Comparison of ENCODE assay signal across 24 cellular contexts in the genomic region with DNA sequence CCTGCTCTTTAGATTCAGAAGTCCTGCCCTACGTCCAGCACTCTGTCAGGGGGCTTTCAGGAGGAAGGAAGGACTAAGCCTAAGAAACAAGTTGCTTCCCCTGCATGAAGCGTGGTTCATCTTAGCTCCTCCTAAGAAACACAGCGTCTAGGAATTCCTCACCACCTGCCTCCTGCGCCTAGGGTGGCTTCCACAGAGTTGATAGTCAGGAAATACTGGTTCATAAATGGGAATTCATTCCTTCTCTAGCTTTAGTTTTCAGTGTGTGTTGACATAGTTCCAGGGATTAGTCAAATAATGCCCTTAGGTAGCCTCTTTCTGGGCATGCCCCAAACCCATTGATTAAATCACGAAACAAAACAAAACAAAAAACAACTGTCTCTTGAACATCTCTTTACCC. TPM values are rescaled to one million over a fixed set of nuclear protein-coding genes. Genes with fewer than 3 reads are reported as not detected.
DNase-seq lines count a peak whose midpoint lies in the region; ATAC-seq, FAIRE-seq and TF ChIP-seq lines count a peak whose summit lies in the region.
"Had no signal": no experiment of that assay in that cellular context is flagged by ENCODE, and none has a peak within 500 bp of the region (broad histone marks: within the 10 kb centered on the region; RNA-seq: fewer than 3 reads in every experiment).

No MANE protein-coding gene starts in this region.

- no peak overlapping the region for H4K8ac ChIP-seq in trophoblast cell (ENCODE audit: low read depth, low read length)

- no peak overlapping the region for H2BK120ac ChIP-seq in trophoblast cell (ENCODE audit: insufficient read depth, low read length, poor library complexity)

- no peak overlapping the region for H3K27ac ChIP-seq in astrocyte (ENCODE audit: low read depth, low read length)
- H3K27ac ChIP-seq in trophoblast cell (ENCODE audit: low read depth, low read length): no peak overlapping the region

- no peak overlapping the region for H3K4me3 ChIP-seq in astrocyte (ENCODE audit: insufficient read depth, low read depth, low read length)
- H3K4me3 ChIP-seq in trophoblast cell (ENCODE audit: low read depth, low read length): no peak overlapping the region
- H3K4me3 ChIP-seq: GM12878 had no signal

- H3K9ac ChIP-seq in astrocyte (ENCODE audit: low read length): no peak overlapping the region
- no peak overlapping the region for H3K9ac ChIP-seq in trophoblast cell (ENCODE audit: low read length)

- no peak overlapping the region for H3K18ac ChIP-seq in trophoblast cell (ENCODE audit: low read length)

- H3K27me3 Mint-ChIP-seq in astrocyte (ENCODE audit: low read depth, unreplicated experiment): peaks cover 12% of the 10 kb centered on the region
- H3K27me3 Mint-ChIP-seq in nephron (ENCODE audit: low read depth): peaks cover 54% of the 10 kb centered on the region
- H3K27me3 Mint-ChIP-seq: CD4-positive, CD25-positive, alpha-beta regulatory T cell had no signal

- no peak overlapping the region for H2BK5ac ChIP-seq in trophoblast cell (ENCODE audit: low read depth, low read length, poor library complexity)

- TF ChIP-seq CTCF in astrocyte (IDR thresholded peaks at IDR 0.05; ENCODE audit: insufficient read depth, low read depth, low read length) (no peak), nephron (IDR thresholded peaks at IDR 0.05; ENCODE audit: unreplicated experiment in 3 of 3) (no peak)

- H3K27ac Mint-ChIP-seq in astrocyte (ENCODE audit: unreplicated experiment) (no peak overlapping the region), nephron (no peak overlapping the region)
- H3K27ac Mint-ChIP-seq: CD4-positive, CD25-positive, alpha-beta regulatory T cell; CD8-positive, alpha-beta memory T cell; GM23338; IgD-negative memory B cell had no signal

- H2AFZ ChIP-seq in astrocyte (ENCODE audit: low read depth, low read length) (no peak overlapping the region), trophoblast cell (ENCODE audit: insufficient read depth, low read length, poor library complexity) (no peak overlapping the region)
- H2AFZ ChIP-seq: GM23338 had no signal

- H3K79me1 ChIP-seq in trophoblast cell (ENCODE audit: low read length): peaks cover 20% of the 10 kb centered on the region

- H3K4me1 ChIP-seq in astrocyte (ENCODE audit: insufficient read depth, low read length) (peaks cover 2% of the 10 kb centered on the region), trophoblast cell (ENCODE audit: control insufficient read depth in 1 of 2, insufficient read depth in 2 of 2, low read length in 2 of 2) (peaks cover 0 to 4% of the 10 kb centered on the region in 2 experiments)
- H3K4me1 ChIP-seq: BE2C had no signal

- no CpG with 5 or more reads among the region's 5 CpGs for WGBS in trophoblast cell (ENCODE audit: extremely low coverage, insufficient coverage, insufficient read length)

- H3K4ac ChIP-seq in trophoblast cell (ENCODE audit: low read depth, low read length): no peak overlapping the region

- FAIRE-seq in astrocyte (lab: Jason Lieb, UNC): peak; percentile 70
- FAIRE-seq: GM12878, GM19239, H54, HepG2 had no signal

- H4K20me1 ChIP-seq in astrocyte (ENCODE audit: insufficient read depth, low read length): no peaks in the 10 kb centered on the region

- no peak overlapping the region for H2AK5ac ChIP-seq in trophoblast cell (ENCODE audit: low read length)

- H4K12ac ChIP-seq in trophoblast cell (ENCODE audit: low read depth, low read length): no peak overlapping the region

- no peak overlapping the region for H3K14ac ChIP-seq in trophoblast cell (ENCODE audit: low read length)

- ATAC-seq in esophagus mucosa (peak; percentile 64), GM21423 (IDR thresholded peaks at IDR 0.05; ENCODE audit: unreplicated experiment) (no peak)
- ATAC-seq: GM12878, GM23338, HepG2 had no signal

- H3K4me3 Mint-ChIP-seq in astrocyte (ENCODE audit: unreplicated experiment) (no peak overlapping the region), nephron (peak overlapping the region; percentile 85 to 88 (median 87))
- H3K4me3 Mint-ChIP-seq: CD4-positive, CD25-positive, alpha-beta regulatory T cell; CD8-positive, alpha-beta memory T cell; IgD-negative memory B cell had no signal

- no peak overlapping the region for H3K23ac ChIP-seq in trophoblast cell (ENCODE audit: low read length)

- DNase-seq in astrocyte (ENCODE audit: low read depth): no peak
- DNase-seq in trophoblast cell: peak; percentile 66 to 85
- no peak for DNase-seq in stimulated activated CD4-positive, alpha-beta T cell treated with anti-CD3 and anti-CD28 coated beads, Interleukin-4, amount 100 ng/mL, for 1 hour
- no peak for DNase-seq in central memory CD4-positive, alpha-beta T cell
- DNase-seq: BE2C; C1 segment of cervical spinal cord; CD4-positive, CD25-positive, alpha-beta regulatory T cell; CD8-positive, alpha-beta memory T cell; COR-L47; DMS 273 treated with DMSO at 0.1 percent for 48 hours; DMS53; DND-41; EL; HCEC 1CT had no signal

- H3K4me1 Mint-ChIP-seq in astrocyte (ENCODE audit: low read depth, unreplicated experiment): no peaks in the 10 kb centered on the region
- H3K4me1 Mint-ChIP-seq in nephron: peaks cover 36% of the 10 kb centered on the region
- H3K4me1 Mint-ChIP-seq: CD4-positive, CD25-positive, alpha-beta regulatory T cell; CD8-positive, alpha-beta memory T cell; IgD-negative memory B cell had no signal

- peaks cover 6% of the 10 kb centered on the region for H3K9me3 Mint-ChIP-seq in astrocyte (ENCODE audit: unreplicated experiment)
- H3K9me3 Mint-ChIP-seq in nephron: peaks cover 8% of the 10 kb centered on the region
- H3K9me3 Mint-ChIP-seq: GM23338 had no signal

- no peak overlapping the region for H2BK12ac ChIP-seq in trophoblast cell (ENCODE audit: low read length)

- H3K36me3 Mint-ChIP-seq in astrocyte (ENCODE audit: low read depth, unreplicated experiment) (peaks cover 4% of the 10 kb centered on the region), nephron (ENCODE audit: low read depth) (peaks cover 10% of the 10 kb centered on the region)
- H3K36me3 Mint-ChIP-seq: CD4-positive, CD25-positive, alpha-beta regulatory T cell; CD8-positive, alpha-beta memory T cell; IgD-negative memory B cell had no signal

- no peaks in the 10 kb centered on the region for H3K79me2 ChIP-seq in astrocyte (ENCODE audit: insufficient read depth, low read length)
- H3K79me2 ChIP-seq in trophoblast cell (ENCODE audit: control insufficient read depth, insufficient read depth, low read length, poor library complexity): peaks cover 7% of the 10 kb centered on the region

- H3K4me2 ChIP-seq in astrocyte (ENCODE audit: low read length) (no peak overlapping the region), trophoblast cell (ENCODE audit: low read length) (no peak overlapping the region)
- H3K4me2 ChIP-seq: GM23338 had no signal

- peak overlapping the region; percentile 62 for H4K91ac ChIP-seq in trophoblast cell (ENCODE audit: low read depth, low read length)

- no peaks in the 10 kb centered on the region for H3K36me3 ChIP-seq in astrocyte (ENCODE audit: insufficient read depth, low read length)
- peaks cover 0 to 3% of the 10 kb centered on the region in 2 experiments for H3K36me3 ChIP-seq in trophoblast cell (ENCODE audit: control insufficient read depth in 1 of 2, insufficient read depth in 2 of 2, low read length in 2 of 2)
- H3K36me3 ChIP-seq: BE2C had no signal

- H3K27me3 ChIP-seq in astrocyte (ENCODE audit: insufficient read depth, low read length): peaks cover 2% of the 10 kb centered on the region
- no peaks in the 10 kb centered on the region for H3K27me3 ChIP-seq in trophoblast cell (ENCODE audit: insufficient read depth, low read length)
- H3K27me3 ChIP-seq: BE2C had no signal

- H3K9me3 ChIP-seq in astrocyte (ENCODE audit: insufficient read depth, low read depth, low read length) (no peaks in the 10 kb centered on the region), trophoblast cell (ENCODE audit: insufficient read depth, low read depth, low read length) (no peaks in the 10 kb centered on the region)
- H3K9me3 ChIP-seq: BE2C had no signal

RNA-seq across cellular contexts. Expression of a gene that starts 1.7 kb away (rescaled TPM):
- 23.3 and 60.6 TPM in 2 replicates for total RNA-seq in astrocyte
- 3.9 TPM for total RNA-seq in esophagus mucosa
- 21.4 and 23.2 TPM in 2 replicates for polyA plus RNA-seq in trophoblast cell (2013)
- total RNA-seq: CD4-positive, CD25-positive, alpha-beta regulatory T cell; CD8-positive, alpha-beta memory T cell; G401; HepG2 had no signal
- polyA plus RNA-seq: CD4-positive, CD25-positive, alpha-beta regulatory T cell; CD8-positive, alpha-beta memory T cell; HepG2; IgD-negative memory B cell had no signal

Comparison
In these comparisons a context has a peak if more than half of its experiments do, and no peak if none do; other contexts are left out.
1. DNase-seq: peak in trophoblast cell (2 of 2); none in astrocyte (single experiment), stimulated activated CD4-positive, alpha-beta T cell treated with anti-CD3 and anti-CD28 coated beads, Interleukin-4, amount 100 ng/mL, for 1 hour (single experiment) and central memory CD4-positive, alpha-beta T cell (single experiment).